Comparison of ENCODE assay signal across 8 cellular contexts in the genomic region with DNA sequence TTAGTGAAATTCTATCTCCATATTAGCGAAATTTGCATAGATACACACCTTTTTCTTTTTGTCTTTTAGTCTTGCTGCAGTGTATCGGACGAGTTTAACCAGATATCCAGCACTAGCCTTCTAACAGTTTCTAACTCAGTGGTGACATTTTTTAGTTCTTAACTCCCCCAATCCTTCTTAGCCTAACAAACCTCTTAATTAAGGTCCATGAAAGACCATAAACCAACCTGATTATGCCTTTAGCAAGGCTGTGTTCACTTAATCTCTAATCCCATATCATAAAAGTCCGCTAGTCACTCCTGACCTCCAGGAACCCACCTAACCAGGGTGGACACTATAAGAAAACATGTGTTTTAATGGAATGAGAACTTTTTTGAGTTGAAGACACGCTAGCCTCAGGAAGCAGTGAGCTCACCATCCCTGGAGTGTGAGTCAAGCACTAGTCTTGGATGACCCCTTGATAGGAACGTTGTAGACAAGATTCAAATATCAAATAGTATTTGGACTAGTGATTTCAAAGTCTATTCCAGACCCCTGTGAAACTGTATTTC. TPM values are rescaled to one million over a fixed set of nuclear protein-coding genes. Genes with fewer than 3 reads are reported as not detected.
DNase-seq lines count a peak whose midpoint lies in the region; ATAC-seq and TF ChIP-seq lines count a peak whose summit lies in the region.

No MANE protein-coding gene starts in this region.

- no peak overlapping the region for H2BK5ac ChIP-seq in mesendoderm (ENCODE audit: low read length)

- H3K9me3 ChIP-seq in breast epithelium: no peaks in the 10 kb centered on the region

- intact Hi-C loops in breast epithelium (cut with DNase I; ENCODE audit: low total_unique reads): no loop called here

- no CpG with 5 or more reads among the region's 6 CpGs for WGBS in mesendoderm (ENCODE audit: extremely low coverage, insufficient coverage, low lambda C conversion rate)

- H2BK120ac ChIP-seq in mesendoderm (ENCODE audit: low read depth, low read length): no peak overlapping the region

- H3K36me3 ChIP-seq in breast epithelium (no peaks in the 10 kb centered on the region), mesendoderm (ENCODE audit: control insufficient read depth, insufficient read depth, low read length) (no peaks in the 10 kb centered on the region)

- peak overlapping the region; percentile 34 for H3K4me2 ChIP-seq in mesendoderm (ENCODE audit: low read length)

- TF ChIP-seq CTCF in NB4 (IDR thresholded peaks at IDR 0.05; ENCODE audit: low read depth, low read length): no peak
- TF ChIP-seq CTCF in breast epithelium (IDR thresholded peaks at IDR 0.05): no peak

- DNase-seq in NCI-H1092 treated with DMSO at 0.1 percent for 48 hours (lab: John Stamatoyannopoulos, UW) (peak; percentile 45), NCI-H1092 (lab: John Stamatoyannopoulos, UW) (no peak), NB4 (ENCODE audit: low read depth) (peak; percentile 65), breast epithelium (ENCODE audit: low spot score in 2 of 2) (no peak), mesendoderm (no peak), NCI-H146 treated with DMSO at 0.1 percent for 48 hours (lab: John Stamatoyannopoulos, UW; ENCODE audit: unreplicated experiment) (no peak)

- H3K4me3 ChIP-seq in NB4 (ENCODE audit: low read depth, low read length) (peak overlapping the region; percentile 94), breast epithelium (peak overlapping the region; percentile 64 to 80 (median 73)), mesendoderm (ENCODE audit: low read length) (no peak overlapping the region)

- H3K9ac ChIP-seq in mesendoderm (ENCODE audit: low read length): peak overlapping the region; percentile 47

- H3K27me3 ChIP-seq in breast epithelium (no peaks in the 10 kb centered on the region), mesendoderm (ENCODE audit: insufficient read depth, low read length, poor library complexity) (no peaks in the 10 kb centered on the region)

- H2AK5ac ChIP-seq in mesendoderm (ENCODE audit: low read length): no peak overlapping the region

- no peak overlapping the region for H3K4ac ChIP-seq in mesendoderm (ENCODE audit: low read depth, low read length)

- no peaks in the 10 kb centered on the region for H3K79me2 ChIP-seq in mesendoderm (ENCODE audit: control insufficient read depth, insufficient read depth, low read length)

- H3K56ac ChIP-seq in mesendoderm (ENCODE audit: low read length): peak overlapping the region; percentile 68

- no peak overlapping the region for H3K18ac ChIP-seq in mesendoderm (ENCODE audit: low read length)

- H2BK15ac ChIP-seq in mesendoderm (replicated peaks; ENCODE audit: low read depth): no peak overlapping the region

- TF ChIP-seq POLR2A in NB4 (IDR thresholded peaks at IDR 0.05; ENCODE audit: extremely low read depth, insufficient read length) (no peak), breast epithelium (IDR thresholded peaks at IDR 0.05) (no peak)

- H3K23ac ChIP-seq in mesendoderm (ENCODE audit: low read length): no peak overlapping the region

- ATAC-seq in GM18520 (IDR thresholded peaks at IDR 0.05; ENCODE audit: unreplicated experiment) (no peak), HG02623 (IDR thresholded peaks at IDR 0.05; ENCODE audit: unreplicated experiment) (no peak)

- no peaks in the 10 kb centered on the region for H3K79me1 ChIP-seq in mesendoderm (ENCODE audit: low read length)

- peaks cover 0 to 2% of the 10 kb centered on the region in 2 donors for H3K4me1 ChIP-seq in breast epithelium
- H3K4me1 ChIP-seq in mesendoderm (ENCODE audit: control insufficient read depth, low read depth, low read length): peaks cover 3% of the 10 kb centered on the region

- H4K5ac ChIP-seq in mesendoderm (ENCODE audit: low read length): no peak overlapping the region

- H3K27ac ChIP-seq in breast epithelium: peak overlapping the region; percentile 91 to 96
- H3K27ac ChIP-seq in mesendoderm (ENCODE audit: low read depth, low read length): no peak overlapping the region

- H4K8ac ChIP-seq in mesendoderm (ENCODE audit: low read depth, low read length): no peak overlapping the region

RNA-seq across cellular contexts. Expression of a gene that starts 9.4 kb away (rescaled TPM):
- 100 to 1,000 TPM in 1 of 3 donors, 10 to 100 TPM in 2; 45.0 to 113 (median 100.0) TPM for total RNA-seq in breast epithelium
- polyA plus RNA-seq in mesendoderm (2013, experiment 1 of 2): 7.9 TPM
- polyA plus RNA-seq in mesendoderm (2013, experiment 2 of 2): 7.8 TPM

RNA-seq across cellular contexts. Expression of a gene that starts 30.6 kb away (rescaled TPM):
- total RNA-seq in breast epithelium: under 1 TPM in 2 of 3 donors, not detected in 1; 0.33 to 0.59 TPM
- 10.5 TPM for polyA plus RNA-seq in mesendoderm (2013, experiment 1 of 2)
- 10.0 TPM for polyA plus RNA-seq in mesendoderm (2013, experiment 2 of 2)

RNA-seq across cellular contexts. Expression of a gene that starts 58.8 kb away (rescaled TPM):
- total RNA-seq in breast epithelium: 100 to 1,000 TPM in 1 of 3 donors, 10 to 100 TPM in 2; 26.7 to 236 (median 41.4) TPM
- 0.34 TPM for polyA plus RNA-seq in mesendoderm (2013, experiment 1 of 2)
- polyA plus RNA-seq in mesendoderm (2013, experiment 2 of 2): 0.41 TPM

Comparison
In these comparisons a context has a peak if more than half of its experiments do, and no peak if none do; other contexts are left out.
1. DNase-seq: peak in NCI-H1092 treated with DMSO at 0.1 percent for 48 hours (single experiment) and NB4 (single experiment); none in NCI-H1092 (single experiment), breast epithelium (0 of 2), mesendoderm (single experiment) and NCI-H146 treated with DMSO at 0.1 percent for 48 hours (single experiment).